In genomic region chr17:15510361-15510760, GRCh38 we compare ENCODE assay signal across 1 cellular context.
TF ChIP-seq lines count a peak whose summit lies in the region.

No MANE protein-coding gene starts in this region.

TF ChIP-seq in WTC11, 78 proteins besides CTCF, POLR2A, EP300 and RAD21 (continued from another document):
- TF ChIP-seq ESRRA (CRISPR knock-in tag; IDR thresholded peaks at IDR 0.05; ENCODE audit: borderline replicate concordance) (no peak), NFE2L1 (CRISPR knock-in tag; IDR thresholded peaks at IDR 0.05) (no peak), NR1H2 (CRISPR knock-in tag; IDR thresholded peaks at IDR 0.05) (no peak), ELF4 (CRISPR knock-in tag; IDR thresholded peaks at IDR 0.05; ENCODE audit: low read depth) (no peak)
